In genomic region chr17:43389022-43389947, GRCh38 we compare ENCODE assay signal across 8 cellular contexts. TPM values are rescaled to one million over a fixed set of nuclear protein-coding genes. Genes with fewer than 3 reads are reported as not detected.
DNase-seq lines count a peak whose midpoint lies in the region; ATAC-seq and TF ChIP-seq lines count a peak whose summit lies in the region.

No MANE protein-coding gene starts in this region.

- peak overlapping the region; percentile 96 to 99 for H3K9ac ChIP-seq in colonic mucosa (ENCODE audit: low read depth in 2 of 2, low read length in 2 of 2)

- intact Hi-C loops in activated CD4-positive, alpha-beta T cell treated with anti-CD3 and anti-CD28 coated beads, Interleukin-2, amount 10 ng/mL, durations not matched to agents 24 days and 14 days (cut with micrococcal nuclease) = loop anchor here (1.0 to 2.0 kb wide), 2 partner anchors 28 to 94 kb away; partner anchors contain the start of gene DHX8
- intact Hi-C loops in colonic mucosa (cut with DNase I) = loop anchor here (2.0 kb wide), 1 partner anchor 20 kb away; no protein-coding TSS in a partner anchor
- intact Hi-C loops in left lung (cut with DNase I) = no loop called here

- H3K9me3 ChIP-seq in colonic mucosa = no peaks in the 10 kb centered on the region
- H3K9me3 ChIP-seq in left lung = no peaks in the 10 kb centered on the region

- ATAC-seq in HG03280 (IDR thresholded peaks at IDR 0.05; ENCODE audit: unreplicated experiment) (peak; percentile 53), left lung (peak; percentile 86)

- no peaks in the 10 kb centered on the region for H3K27me3 Mint-ChIP-seq in activated CD4-positive, alpha-beta T cell treated with anti-CD3 and anti-CD28 coated beads, Interleukin-2, amount 10 ng/mL, durations not matched to agents 24 days and 14 days

- peak overlapping the region; percentile 98 for H3K4me3 Mint-ChIP-seq in activated CD4-positive, alpha-beta T cell treated with anti-CD3 and anti-CD28 coated beads, Interleukin-2, amount 10 ng/mL, durations not matched to agents 24 days and 14 days

- peak overlapping the region; percentile 100 for H3K27ac Mint-ChIP-seq in activated CD4-positive, alpha-beta T cell treated with anti-CD3 and anti-CD28 coated beads, Interleukin-2, amount 10 ng/mL, durations not matched to agents 24 days and 14 days

- peak overlapping the region; percentile 69 for H3K4me3 ChIP-seq in colonic mucosa
- peak overlapping the region; percentile 55 to 58 for H3K4me3 ChIP-seq in left lung

- H3K36me3 ChIP-seq in colonic mucosa (no peaks in the 10 kb centered on the region), left lung (no peaks in the 10 kb centered on the region)

- H3K4me1 Mint-ChIP-seq in activated CD4-positive, alpha-beta T cell treated with anti-CD3 and anti-CD28 coated beads, Interleukin-2, amount 10 ng/mL, durations not matched to agents 24 days and 14 days = peaks cover 33% of the 10 kb centered on the region

- H3K36me3 Mint-ChIP-seq in activated CD4-positive, alpha-beta T cell treated with anti-CD3 and anti-CD28 coated beads, Interleukin-2, amount 10 ng/mL, durations not matched to agents 24 days and 14 days (ENCODE audit: low read depth) = no peaks in the 10 kb centered on the region

- TF ChIP-seq CTCF in colonic mucosa (IDR thresholded peaks at IDR 0.05) (peak; percentile 85), left lung (IDR thresholded peaks at IDR 0.05) (peak; percentile 85 to 89)

- no peaks in the 10 kb centered on the region for H3K4me1 ChIP-seq in colonic mucosa
- H3K4me1 ChIP-seq in left lung = peaks cover 4 to 27% of the 10 kb centered on the region in 2 donors

- DNase-seq in GM03348 (ENCODE audit: low spot score) = peak; percentile 87
- peak; percentile 34 for DNase-seq in NCI-H524 treated with DMSO at 0.1 percent for 48 hours (lab: John Stamatoyannopoulos, UW)
- DNase-seq in activated CD4-positive, alpha-beta T cell treated with anti-CD3 and anti-CD28 coated beads, Interleukin-2, amount 10 ng/mL, durations not matched to agents 24 days and 14 days = peak; percentile 93
- DNase-seq in colonic mucosa = peak; percentile 90
- DNase-seq in left lung = peak; percentile 88 to 91
- peak; percentile 68 for DNase-seq in stimulated activated CD4-positive, alpha-beta T cell treated with anti-CD3 and anti-CD28 coated beads, Interleukin-2, amount 100 ng/mL, for 48 hours
- DNase-seq in epidermal melanocyte (ENCODE audit: insufficient read length, low spot score) = no peak

- H3K27me3 ChIP-seq in colonic mucosa (no peaks in the 10 kb centered on the region), left lung (no peaks in the 10 kb centered on the region)

- H3K27ac ChIP-seq in colonic mucosa = peak overlapping the region; percentile 99
- peak overlapping the region; percentile 98 to 100 for H3K27ac ChIP-seq in left lung

- H3K9me3 Mint-ChIP-seq in activated CD4-positive, alpha-beta T cell treated with anti-CD3 and anti-CD28 coated beads, Interleukin-2, amount 10 ng/mL, durations not matched to agents 24 days and 14 days = no peaks in the 10 kb centered on the region

RNA-seq across cellular contexts. Expression of gene ARL4D, which starts 9.5 kb away (rescaled TPM):
- total RNA-seq in activated CD4-positive, alpha-beta T cell treated with anti-CD3 and anti-CD28 coated beads, Interleukin-2, amount 10 ng/mL, durations not matched to agents 24 days and 14 days = 3.3 and 3.5 TPM in 2 replicates
- total RNA-seq in colonic mucosa (1 to 10 TPM; 2.0 to 5.7 TPM), left lung (10 to 100 TPM in 1 of 2 donors, 1 to 10 TPM in 1; 9.9 to 13.0 TPM)

Comparison
In these comparisons a context has a peak if more than half of its experiments do, and no peak if none do; other contexts are left out.
1. intact Hi-C loops: an anchor here in activated CD4-positive, alpha-beta T cell treated with anti-CD3 and anti-CD28 coated beads, Interleukin-2, amount 10 ng/mL, durations not matched to agents 24 days and 14 days (1.0 to 2.0 kb wide) and colonic mucosa (2.0 kb wide); none called in left lung.